ENCODE assay signal across 31 cellular contexts in the genomic region with DNA sequence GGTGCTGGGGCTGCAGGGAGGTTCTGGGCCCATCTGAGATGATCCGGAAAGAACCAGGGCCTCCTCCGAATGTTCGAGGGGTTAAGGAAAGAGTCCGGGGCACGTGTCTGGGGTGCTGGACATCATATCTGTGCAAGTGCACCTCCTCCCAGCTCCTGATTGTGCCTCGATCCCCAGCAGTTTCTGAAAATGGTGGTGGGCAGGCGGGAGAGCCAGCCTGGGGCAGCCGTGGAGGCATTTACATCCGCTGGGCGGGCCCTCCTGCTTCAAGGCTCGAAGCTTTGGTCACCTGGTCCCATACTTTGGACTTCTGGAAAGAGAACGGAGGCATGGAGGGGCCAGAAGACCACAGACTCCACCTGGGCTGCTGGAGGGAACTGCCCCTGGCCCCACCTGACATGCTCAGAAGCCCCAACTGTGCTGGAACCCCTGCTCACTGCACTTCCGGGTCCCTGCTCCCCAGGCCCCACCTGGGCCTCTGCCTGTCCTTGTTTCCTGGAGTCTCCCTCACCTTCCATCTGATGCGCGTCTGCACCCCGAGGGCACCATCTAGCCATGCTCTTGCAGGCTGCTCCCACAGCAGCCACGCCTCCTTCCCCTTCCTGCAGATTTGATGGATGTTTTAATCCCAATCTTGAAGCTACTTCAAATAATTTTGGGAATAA.
"Had no signal": no experiment of that assay in that cellular context is flagged by ENCODE, and none has a peak within 500 bp of the region (broad histone marks: within the 10 kb centered on the region; RNA-seq: fewer than 3 reads in every experiment).

No MANE protein-coding gene starts in this region.

- H3K9me3 Mint-ChIP-seq: activated CD4-positive, alpha-beta memory T cell treated with anti-CD3 and anti-CD28 coated beads, Interleukin-2, amount 10 ng/mL, durations not matched to agents 7 days and 5 days; activated naive CD4-positive, alpha-beta T cell treated with anti-CD3 and anti-CD28 coated beads, Interleukin-2, amount 10 ng/mL, durations not matched to agents 7 days and 5 days; activated naive CD8-positive, alpha-beta T cell treated with anti-CD3 and anti-CD28 coated beads for 36 hours; activated T-cell treated with anti-CD3 and anti-CD28 coated beads, Interleukin-2, amount 50 U/mL, for 72 hours; activated T-helper 2 cell treated with anti-CD3 and anti-CD28 coated beads, Interferon-gamma antibody, Interleukin-2, Interleukin-4, amounts not matched to agents 10 μg/mL and 5 μg/mL and 100 μg/mL, durations not matched to agents 14 hours and 24 hours and 36 hours had no signal

- ATAC-seq: activated CD4-positive, alpha-beta T cell treated with anti-CD3 and anti-CD28 coated beads for 36 hours; activated T-cell treated with anti-CD3 and anti-CD28 coated beads, Interleukin-2, amount 50 U/mL, for 72 hours; Panc1; Right ventricle myocardium inferior had no signal

- H3K4me1 Mint-ChIP-seq: activated CD4-positive, alpha-beta memory T cell treated with anti-CD3 and anti-CD28 coated beads, Interleukin-2, amount 10 ng/mL, durations not matched to agents 7 days and 5 days; activated naive CD4-positive, alpha-beta T cell treated with anti-CD3 and anti-CD28 coated beads, Interleukin-2, amount 10 ng/mL, durations not matched to agents 7 days and 5 days had no signal

- DNase-seq: activated CD4-positive, alpha-beta memory T cell treated with anti-CD3 and anti-CD28 coated beads, Interleukin-2, amount 10 ng/mL, durations not matched to agents 7 days and 5 days; activated CD4-positive, alpha-beta T cell treated with anti-CD3 and anti-CD28 coated beads for 36 hours; activated CD4-positive, alpha-beta T cell treated with anti-CD3 and anti-CD28 coated beads, Interleukin-2, amount 50 U/mL, for 1 hour; activated CD8-positive, alpha-beta memory T cell treated with anti-CD3 and anti-CD28 coated beads, Interleukin-2, amount 50 U/mL, for 4 hours; activated gamma-delta T cell treated with Interleukin-2 at 50 U/mL for 16 hours; activated naive CD4-positive, alpha-beta T cell treated with anti-CD3 and anti-CD28 coated beads, Interleukin-2, amount 10 ng/mL, durations not matched to agents 7 days and 5 days; activated naive CD8-positive, alpha-beta T cell treated with anti-CD3 and anti-CD28 coated beads for 36 hours; activated T-cell treated with anti-CD3 and anti-CD28 coated beads, Interleukin-2, amount 50 U/mL, for 72 hours; caudate nucleus; MG63; MV-4-11; NCI-H1092 treated with DMSO at 0.1 percent for 48 hours; NCI-H1417 treated with DMSO at 0.1 percent for 48 hours; NCI-H1694; NCI-H2029; NCI-H2107; NCI-H2171 treated with DMSO at 0.1 percent for 48 hours; NCI-H345; NCI-H510A; NCI-H526 treated with DMSO at 0.1 percent for 48 hours; NCI-H82; NK-92 treated with Interleukin-12 subunit alpha and Interleukin-12 subunit beta, amount 100 ng/mL, for 24 hours; OCI-M1; RPMI8226; SJCRH30; SK-N-SH; T-helper 1 cell; WERI-Rb-1 had no signal

- H3K27ac Mint-ChIP-seq: activated CD4-positive, alpha-beta memory T cell treated with anti-CD3 and anti-CD28 coated beads, Interleukin-2, amount 10 ng/mL, durations not matched to agents 7 days and 5 days; activated CD4-positive, alpha-beta T cell treated with anti-CD3 and anti-CD28 coated beads for 36 hours; activated naive CD4-positive, alpha-beta T cell treated with anti-CD3 and anti-CD28 coated beads, Interleukin-2, amount 10 ng/mL, durations not matched to agents 7 days and 5 days; activated naive CD8-positive, alpha-beta T cell treated with anti-CD3 and anti-CD28 coated beads for 36 hours; activated T-cell treated with anti-CD3 and anti-CD28 coated beads, Interleukin-2, amount 50 U/mL, for 72 hours; activated T-helper 2 cell treated with anti-CD3 and anti-CD28 coated beads, Interferon-gamma antibody, Interleukin-2, Interleukin-4, amounts not matched to agents 10 μg/mL and 5 μg/mL and 100 μg/mL, durations not matched to agents 14 hours and 24 hours and 36 hours had no signal

- H3K36me3 Mint-ChIP-seq: activated naive CD4-positive, alpha-beta T cell treated with anti-CD3 and anti-CD28 coated beads, Interleukin-2, amount 10 ng/mL, durations not matched to agents 7 days and 5 days; activated naive CD8-positive, alpha-beta T cell treated with anti-CD3 and anti-CD28 coated beads for 36 hours had no signal

- H3K27me3 Mint-ChIP-seq: activated CD4-positive, alpha-beta memory T cell treated with anti-CD3 and anti-CD28 coated beads, Interleukin-2, amount 10 ng/mL, durations not matched to agents 7 days and 5 days; activated CD4-positive, alpha-beta T cell treated with anti-CD3 and anti-CD28 coated beads for 36 hours had no signal

- H3K4me3 Mint-ChIP-seq: activated CD4-positive, alpha-beta memory T cell treated with anti-CD3 and anti-CD28 coated beads, Interleukin-2, amount 10 ng/mL, durations not matched to agents 7 days and 5 days; activated CD4-positive, alpha-beta T cell treated with anti-CD3 and anti-CD28 coated beads for 36 hours; activated naive CD4-positive, alpha-beta T cell treated with anti-CD3 and anti-CD28 coated beads, Interleukin-2, amount 10 ng/mL, durations not matched to agents 7 days and 5 days; activated naive CD8-positive, alpha-beta T cell treated with anti-CD3 and anti-CD28 coated beads for 36 hours; activated T-cell treated with anti-CD3 and anti-CD28 coated beads, Interleukin-2, amount 50 U/mL, for 72 hours had no signal
